15 cellular contexts compared by ENCODE assay signal in genomic region chr12:46461907-46462605, GRCh38.
DNase-seq lines count a peak whose midpoint lies in the region; ATAC-seq and TF ChIP-seq lines count a peak whose summit lies in the region.
"Had no signal": no experiment of that assay in that cellular context is flagged by ENCODE, and none has a peak within 500 bp of the region (broad histone marks: within the 10 kb centered on the region; RNA-seq: fewer than 3 reads in every experiment).

No MANE protein-coding gene starts in this region.

- DNase-seq in HFFc6 (peak; percentile 20), adrenal gland (no peak), mesendoderm (no peak), suprapubic skin (ENCODE audit: low spot score in 2 of 2) (no peak)
- no peak for DNase-seq in activated effector memory CD4-positive, alpha-beta T cell treated with Interleukin-2 at 50 U/mL for 16 hours
- DNase-seq in activated naive CD8-positive, alpha-beta T cell treated with anti-CD3 and anti-CD28 coated beads for 36 hours: no peak
- DNase-seq: activated CD8-positive, alpha-beta memory T cell treated with anti-CD3 and anti-CD28 coated beads, Interleukin-2, amount 50 U/mL, for 48 hours; activated naive CD4-positive, alpha-beta T cell treated with anti-CD3 and anti-CD28 coated beads, Interleukin-2, amount 10 ng/mL, durations not matched to agents 7 days and 5 days; AML-193; effector memory CD8-positive, alpha-beta T cell; NCI-H2081 treated with DMSO at 0.1 percent for 48 hours; NCI-H774 had no signal

- H4K8ac ChIP-seq in mesendoderm (ENCODE audit: low read depth, low read length): no peak overlapping the region

- no peaks in the 10 kb centered on the region for H3K36me3 ChIP-seq in adrenal gland (replicated peaks in 1 of 2)
- H3K36me3 ChIP-seq in mesendoderm (ENCODE audit: control insufficient read depth, insufficient read depth, low read length): no peaks in the 10 kb centered on the region
- no peaks in the 10 kb centered on the region for H3K36me3 ChIP-seq in suprapubic skin

- TF ChIP-seq POLR2A in adrenal gland (IDR thresholded peaks at IDR 0.05) (no peak), suprapubic skin (IDR thresholded peaks at IDR 0.05) (no peak)

- intact Hi-C loops in adrenal gland (cut with DNase I): no loop called here

- no peaks in the 10 kb centered on the region for H3K9me3 Mint-ChIP-seq in HFFc6
- peaks cover 6% of the 10 kb centered on the region for H3K9me3 Mint-ChIP-seq in activated naive CD8-positive, alpha-beta T cell treated with anti-CD3 and anti-CD28 coated beads for 36 hours
- H3K9me3 Mint-ChIP-seq: effector memory CD8-positive, alpha-beta T cell had no signal

- H2BK120ac ChIP-seq in mesendoderm (ENCODE audit: low read depth, low read length): no peak overlapping the region

- H3K27ac ChIP-seq in adrenal gland (peak overlapping the region in 4 of 5 donors; percentile 4 to 66 (median 20)), mesendoderm (ENCODE audit: low read depth, low read length) (no peak overlapping the region), suprapubic skin (peak overlapping the region; percentile 40)
- H3K27ac ChIP-seq: foreskin keratinocyte had no signal

- peaks cover 55% of the 10 kb centered on the region for H3K4me1 Mint-ChIP-seq in HFFc6 (ENCODE audit: low read depth)
- H3K4me1 Mint-ChIP-seq in activated naive CD8-positive, alpha-beta T cell treated with anti-CD3 and anti-CD28 coated beads for 36 hours: peaks cover 37% of the 10 kb centered on the region

- no peak overlapping the region for H4K5ac ChIP-seq in mesendoderm (ENCODE audit: low read length)

- no peaks in the 10 kb centered on the region for H3K79me2 ChIP-seq in mesendoderm (ENCODE audit: control insufficient read depth, insufficient read depth, low read length)

- no peak overlapping the region for H2AK5ac ChIP-seq in mesendoderm (ENCODE audit: low read length)

- H3K27ac Mint-ChIP-seq in HFFc6: no peak overlapping the region
- H3K27ac Mint-ChIP-seq in activated naive CD8-positive, alpha-beta T cell treated with anti-CD3 and anti-CD28 coated beads for 36 hours: no peak overlapping the region
- H3K27ac Mint-ChIP-seq: activated naive CD4-positive, alpha-beta T cell treated with anti-CD3 and anti-CD28 coated beads, Interleukin-2, amount 10 ng/mL, durations not matched to agents 7 days and 5 days; effector memory CD8-positive, alpha-beta T cell had no signal

- no peak overlapping the region for H2BK5ac ChIP-seq in mesendoderm (ENCODE audit: low read length)

- TF ChIP-seq EP300 in suprapubic skin (IDR thresholded peaks at IDR 0.05): no peak

- H3K9ac ChIP-seq in mesendoderm (ENCODE audit: low read length): no peak overlapping the region

- H3K36me3 Mint-ChIP-seq in HFFc6 (ENCODE audit: low read depth): peaks cover 10% of the 10 kb centered on the region
- peaks cover 6% of the 10 kb centered on the region for H3K36me3 Mint-ChIP-seq in activated naive CD8-positive, alpha-beta T cell treated with anti-CD3 and anti-CD28 coated beads for 36 hours

- no peak overlapping the region for H3K56ac ChIP-seq in mesendoderm (ENCODE audit: low read length)

- no peak overlapping the region for H3K23ac ChIP-seq in mesendoderm (ENCODE audit: low read length)

- H3K9me3 ChIP-seq in adrenal gland (replicated peaks in 1 of 3): no peaks in the 10 kb centered on the region
- no peaks in the 10 kb centered on the region for H3K9me3 ChIP-seq in suprapubic skin
- H3K9me3 ChIP-seq: testis had no signal

- no peak overlapping the region for H3K4me2 ChIP-seq in mesendoderm (ENCODE audit: low read length)

- H3K4me3 ChIP-seq in adrenal gland (no peak overlapping the region), mesendoderm (ENCODE audit: low read length) (no peak overlapping the region), suprapubic skin (no peak overlapping the region)
- H3K4me3 ChIP-seq: testis had no signal

- peaks cover 1% of the 10 kb centered on the region; the same call in 1 of the 2 replicates for H3K27me3 Mint-ChIP-seq in HFFc6 (ENCODE audit: insufficient read depth)
- H3K27me3 Mint-ChIP-seq in activated naive CD8-positive, alpha-beta T cell treated with anti-CD3 and anti-CD28 coated beads for 36 hours: no peaks in the 10 kb centered on the region
- H3K27me3 Mint-ChIP-seq: activated naive CD4-positive, alpha-beta T cell treated with anti-CD3 and anti-CD28 coated beads, Interleukin-2, amount 10 ng/mL, durations not matched to agents 7 days and 5 days; effector memory CD8-positive, alpha-beta T cell had no signal

- WGBS in adrenal gland, 4 donors: 64 to 78% (median 68%) methylated on average over 4 of the region's 4 CpGs
- no CpG with 5 or more reads among the region's 4 CpGs for WGBS in mesendoderm (ENCODE audit: extremely low coverage, insufficient coverage, low lambda C conversion rate)
- 34% methylated on average over 4 of the region's 4 CpGs for WGBS in suprapubic skin

- H3K27me3 ChIP-seq in adrenal gland: no peaks in the 10 kb centered on the region
- no peaks in the 10 kb centered on the region for H3K27me3 ChIP-seq in mesendoderm (ENCODE audit: insufficient read depth, low read length, poor library complexity)
- H3K27me3 ChIP-seq in suprapubic skin: no peaks in the 10 kb centered on the region
- H3K27me3 ChIP-seq: foreskin keratinocyte, testis had no signal

- peak overlapping the region; percentile 18 for H3K18ac ChIP-seq in mesendoderm (ENCODE audit: low read length)

- peak overlapping the region; percentile 74 for H2BK15ac ChIP-seq in mesendoderm (replicated peaks; ENCODE audit: low read depth)

- TF ChIP-seq CTCF in HFFc6 (IDR thresholded peaks at IDR 0.05) (no peak), adrenal gland (IDR thresholded peaks at IDR 0.05) (no peak), suprapubic skin (IDR thresholded peaks at IDR 0.05) (no peak)

- no peak overlapping the region for H3K4ac ChIP-seq in mesendoderm (ENCODE audit: low read depth, low read length)

- ATAC-seq in HG03432 (IDR thresholded peaks at IDR 0.05; ENCODE audit: unreplicated experiment): no peak
- ATAC-seq: effector memory CD8-positive, alpha-beta T cell; foreskin keratinocyte had no signal

- no peak overlapping the region for H3K4me3 Mint-ChIP-seq in HFFc6
- H3K4me3 Mint-ChIP-seq in activated naive CD8-positive, alpha-beta T cell treated with anti-CD3 and anti-CD28 coated beads for 36 hours: no peak overlapping the region
- H3K4me3 Mint-ChIP-seq: activated naive CD4-positive, alpha-beta T cell treated with anti-CD3 and anti-CD28 coated beads, Interleukin-2, amount 10 ng/mL, durations not matched to agents 7 days and 5 days; effector memory CD8-positive, alpha-beta T cell had no signal

- no peaks in the 10 kb centered on the region for H3K79me1 ChIP-seq in mesendoderm (ENCODE audit: low read length)

- peaks cover 3 to 33% of the 10 kb centered on the region in 2 donors for H3K4me1 ChIP-seq in adrenal gland (replicated peaks in 1 of 2)
- no peaks in the 10 kb centered on the region for H3K4me1 ChIP-seq in mesendoderm (ENCODE audit: control insufficient read depth, low read depth, low read length)
- H3K4me1 ChIP-seq in suprapubic skin: peaks cover 46% of the 10 kb centered on the region
